In the genomic region with DNA sequence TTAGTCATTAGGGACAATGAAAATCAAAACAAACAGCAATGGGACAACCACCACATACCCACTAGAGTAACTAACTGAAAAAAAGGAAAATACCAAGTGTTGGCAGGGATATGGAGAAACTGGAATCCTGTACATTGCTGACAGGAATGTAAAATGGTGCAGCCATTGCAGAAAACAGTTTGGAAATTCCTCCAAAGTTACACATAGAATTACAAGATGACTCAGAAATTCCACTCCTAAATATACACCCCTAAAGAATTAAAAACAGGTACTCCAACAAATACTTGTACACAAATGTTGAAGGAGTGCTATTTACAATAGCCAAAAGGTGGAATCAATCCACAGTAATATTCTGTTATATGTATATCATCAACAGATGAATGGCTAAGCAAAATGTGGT, we compare ENCODE assay signal across 20 cellular contexts.
DNase-seq lines count a peak whose midpoint lies in the region; ATAC-seq, FAIRE-seq and TF ChIP-seq lines count a peak whose summit lies in the region.
"Had no signal": no experiment of that assay in that cellular context is flagged by ENCODE, and none has a peak within 500 bp of the region (broad histone marks: within the 10 kb centered on the region; RNA-seq: fewer than 3 reads in every experiment).

No MANE protein-coding gene starts in this region.

- intact Hi-C loops in HCT116 (cut with micrococcal nuclease) = no loop called here
- intact Hi-C loops in activated T-helper 1 cell treated with anti-CD3 and anti-CD28 coated beads, Interleukin-12 subunit alpha, Interleukin-12 subunit beta, Interleukin-2, Interleukin-4 antibody, amounts not matched to agents 30 ng/mL and 10 ng/mL and 1 ng/mL, durations not matched to agents 14 hours and 24 hours and 36 hours (cut with micrococcal nuclease) = no loop called here
- intact Hi-C loops in heart right ventricle (cut with DNase I) = loop anchor here in 5 of 10 donors (10.0 kb wide), 4 partner anchors 104 to 184 kb away; partner anchors contain the start of gene ROCK1 (in 2 of the 5)

- POLR2A ChIA-PET in HCT116 (lab: Charles Lee) = no interaction called here

- no peak overlapping the region for H3K9ac ChIP-seq in HCT116 (ENCODE audit: low read length)

- ATAC-seq in HCT116 (no peak), heart right ventricle (no peak), HG02610 (IDR thresholded peaks at IDR 0.05; ENCODE audit: unreplicated experiment) (no peak), GM19023 (IDR thresholded peaks at IDR 0.05; ENCODE audit: unreplicated experiment) (no peak)
- ATAC-seq: left ventricle myocardium superior; stimulated activated naive CD8-positive, alpha-beta T cell treated with anti-CD3 and anti-CD28 coated beads, Interleukin-15, amount 100 ng/mL, for 72 hours had no signal

- H3K27ac ChIP-seq in ACC112 (ENCODE audit: low read depth, low read length) = peak overlapping the region; percentile 61
- H3K27ac ChIP-seq in HCT116 (ENCODE audit: low read depth, low read length) = no peak overlapping the region
- H3K27ac ChIP-seq in heart right ventricle = no peak overlapping the region
- H3K27ac ChIP-seq: coronary artery, RWPE1 had no signal

- H3K27me3 ChIP-seq in ACC112 (ENCODE audit: insufficient read depth, low read length) (no peaks in the 10 kb centered on the region), HCT116 (ENCODE audit: insufficient read depth, low read length) (no peaks in the 10 kb centered on the region), heart right ventricle (no peaks in the 10 kb centered on the region)

- H3K27ac Mint-ChIP-seq in activated T-helper 1 cell treated with anti-CD3 and anti-CD28 coated beads, Interleukin-12 subunit alpha, Interleukin-12 subunit beta, Interleukin-2, Interleukin-4 antibody, amounts not matched to agents 30 ng/mL and 10 ng/mL and 1 ng/mL, durations not matched to agents 14 hours and 24 hours and 36 hours = peak overlapping the region; percentile 77
- H3K27ac Mint-ChIP-seq: activated CD4-positive, alpha-beta T cell treated with anti-CD3 and anti-CD28 coated beads, Interleukin-2, amount 10 ng/mL, durations not matched to agents 24 days and 14 days; H9; type B pancreatic cell had no signal

- H3K36me3 ChIP-seq in ACC112 (ENCODE audit: insufficient read depth, low read length) = peaks cover 11% of the 10 kb centered on the region; the same call in 1 of the 2 replicates
- H3K36me3 ChIP-seq in HCT116 (ENCODE audit: control insufficient read depth in 1 of 2, insufficient read depth in 2 of 2, low read length in 2 of 2) = peaks cover 0 to 4% of the 10 kb centered on the region in 2 experiments; a peak in 2 of 4 replicates
- peaks cover 0 to 73% (median 0%) of the 10 kb centered on the region in 9 donors for H3K36me3 ChIP-seq in heart right ventricle

- TF ChIP-seq CTCF in HCT116 (IDR thresholded peaks at IDR 0.05 in 2 of 3, conservative IDR thresholded peaks at IDR 0.05 in 1 of 3; ENCODE audit: borderline replicate concordance in 1 of 3, insufficient read depth in 1 of 3, low read depth in 2 of 3, low read length in 2 of 3) (no peak), heart right ventricle (IDR thresholded peaks at IDR 0.05) (no peak)

- H3K4me3 Mint-ChIP-seq in activated T-helper 1 cell treated with anti-CD3 and anti-CD28 coated beads, Interleukin-12 subunit alpha, Interleukin-12 subunit beta, Interleukin-2, Interleukin-4 antibody, amounts not matched to agents 30 ng/mL and 10 ng/mL and 1 ng/mL, durations not matched to agents 14 hours and 24 hours and 36 hours = no peak overlapping the region
- H3K4me3 Mint-ChIP-seq: activated CD4-positive, alpha-beta T cell treated with anti-CD3 and anti-CD28 coated beads, Interleukin-2, amount 10 ng/mL, durations not matched to agents 24 days and 14 days; CD8-positive, alpha-beta memory T cell; H9; stimulated activated naive CD8-positive, alpha-beta T cell treated with anti-CD3 and anti-CD28 coated beads, Interleukin-15, amount 100 ng/mL, for 72 hours; type B pancreatic cell had no signal

- H3K9me3 Mint-ChIP-seq in activated T-helper 1 cell treated with anti-CD3 and anti-CD28 coated beads, Interleukin-12 subunit alpha, Interleukin-12 subunit beta, Interleukin-2, Interleukin-4 antibody, amounts not matched to agents 30 ng/mL and 10 ng/mL and 1 ng/mL, durations not matched to agents 14 hours and 24 hours and 36 hours = no peaks in the 10 kb centered on the region
- H3K9me3 Mint-ChIP-seq: activated CD4-positive, alpha-beta T cell treated with anti-CD3 and anti-CD28 coated beads, Interleukin-2, amount 10 ng/mL, durations not matched to agents 24 days and 14 days; CD8-positive, alpha-beta memory T cell; H9; stimulated activated naive CD8-positive, alpha-beta T cell treated with anti-CD3 and anti-CD28 coated beads, Interleukin-15, amount 100 ng/mL, for 72 hours; type B pancreatic cell had no signal

- H3K36me3 Mint-ChIP-seq in activated T-helper 1 cell treated with anti-CD3 and anti-CD28 coated beads, Interleukin-12 subunit alpha, Interleukin-12 subunit beta, Interleukin-2, Interleukin-4 antibody, amounts not matched to agents 30 ng/mL and 10 ng/mL and 1 ng/mL, durations not matched to agents 14 hours and 24 hours and 36 hours (ENCODE audit: low read depth) = peaks cover 32% of the 10 kb centered on the region

- no peaks in the 10 kb centered on the region for H3K9me2 ChIP-seq in HCT116 (ENCODE audit: insufficient read depth)

- no peak overlapping the region for H2AFZ ChIP-seq in ACC112 (ENCODE audit: low read length, unreplicated experiment)
- H2AFZ ChIP-seq in HCT116 (ENCODE audit: low read depth, low read length, poor library complexity, severe bottlenecking) = no peak overlapping the region

- no TSS peak for BruUV-seq in HCT116 (replicated peaks; lab: Mats Ljungman, UMichigan)

- RAD21 ChIA-PET in HCT116 (lab: Charles Lee; ENCODE audit: low non-redundant PET in 1 of 2, low total read pairs in 2 of 2, uncharacterized antibody in 2 of 2, unreplicated experiment in 2 of 2) = no interaction called here

- no peak for TF ChIP-seq RAD21 in HCT116 (IDR thresholded peaks at IDR 0.05; ENCODE audit: low read depth)

- H3K4me1 ChIP-seq in ACC112 (ENCODE audit: control insufficient read depth, insufficient read depth, low read length, unreplicated experiment) (peaks cover 30% of the 10 kb centered on the region), HCT116 (ENCODE audit: control insufficient read depth in 1 of 2, insufficient read depth in 2 of 2, low read length in 2 of 2) (peaks cover 0 to 9% of the 10 kb centered on the region in 2 experiments; a peak in 2 of 4 replicates), heart right ventricle (peaks cover 0 to 36% (median 22%) of the 10 kb centered on the region in 9 donors)

- H3K4me2 ChIP-seq in HCT116 (ENCODE audit: low read length) = 0 out of 2 replicates have a peak overlapping the region, but pooled peaks have one; percentile 6

- no peaks in the 10 kb centered on the region for H3K27me3 Mint-ChIP-seq in activated T-helper 1 cell treated with anti-CD3 and anti-CD28 coated beads, Interleukin-12 subunit alpha, Interleukin-12 subunit beta, Interleukin-2, Interleukin-4 antibody, amounts not matched to agents 30 ng/mL and 10 ng/mL and 1 ng/mL, durations not matched to agents 14 hours and 24 hours and 36 hours (ENCODE audit: insufficient read depth)
- H3K27me3 Mint-ChIP-seq: activated CD4-positive, alpha-beta T cell treated with anti-CD3 and anti-CD28 coated beads, Interleukin-2, amount 10 ng/mL, durations not matched to agents 24 days and 14 days; CD8-positive, alpha-beta memory T cell; stimulated activated naive CD8-positive, alpha-beta T cell treated with anti-CD3 and anti-CD28 coated beads, Interleukin-15, amount 100 ng/mL, for 72 hours; type B pancreatic cell had no signal

- H4K20me1 ChIP-seq in HCT116 (ENCODE audit: insufficient read depth) = no peaks in the 10 kb centered on the region

- CTCF ChIA-PET in HCT116 (lab: Charles Lee) = no interaction called here

- no peak for TF ChIP-seq POLR2A in HCT116 (IDR thresholded peaks at IDR 0.05; ENCODE audit: borderline replicate concordance, extremely low read depth, insufficient read depth, insufficient read length)

- no peak overlapping the region for H3K4me3 ChIP-seq in ACC112 (ENCODE audit: low read depth, low read length)
- no peak overlapping the region for H3K4me3 ChIP-seq in HCT116 (replicated peaks in 1 of 2; ENCODE audit: low read depth in 1 of 2, low read length in 2 of 2)
- no peak overlapping the region for H3K4me3 ChIP-seq in heart right ventricle
- H3K4me3 ChIP-seq: coronary artery had no signal

- H3K9me3 ChIP-seq in HCT116 (ENCODE audit: control insufficient read depth in 1 of 2, insufficient read depth in 1 of 2, low read depth in 1 of 2, low read length in 2 of 2) = no peaks in the 10 kb centered on the region
- H3K9me3 ChIP-seq in heart right ventricle = no peaks in the 10 kb centered on the region

- H3K79me2 ChIP-seq in ACC112 (ENCODE audit: control insufficient read depth, insufficient read depth, low read length, unreplicated experiment) (peaks cover 36% of the 10 kb centered on the region), HCT116 (ENCODE audit: insufficient read depth, low read length) (peaks cover 4% of the 10 kb centered on the region; the same call in 1 of the 2 replicates)

- no peak for DNase-seq in HCT116 (ENCODE audit: low read depth, low spot score)
- no peak for DNase-seq in activated T-helper 1 cell treated with anti-CD3 and anti-CD28 coated beads, Interleukin-12 subunit alpha, Interleukin-12 subunit beta, Interleukin-2, Interleukin-4 antibody, amounts not matched to agents 30 ng/mL and 10 ng/mL and 1 ng/mL, durations not matched to agents 14 hours and 24 hours and 36 hours (ENCODE audit: low spot score)
- peak; percentile 18 for DNase-seq in fibroblast of peridontal ligament (ENCODE audit: extremely low read depth)
- DNase-seq in heart right ventricle = no peak
- DNase-seq in RCC 7860 (ENCODE audit: low spot score) = no peak
- DNase-seq: activated CD4-positive, alpha-beta T cell treated with anti-CD3 and anti-CD28 coated beads, Interleukin-2, amount 10 ng/mL, durations not matched to agents 24 days and 14 days; activated CD8-positive, alpha-beta memory T cell treated with anti-CD3 and anti-CD28 coated beads, Interleukin-2, amount 50 U/mL, for 4 hours; CD8-positive, alpha-beta memory T cell; DMS79 treated with DMSO at 0.1 percent for 48 hours; H9; left ventricle myocardium superior; stimulated activated CD4-positive, alpha-beta T cell treated with anti-CD3 and anti-CD28 coated beads, Interleukin-1b, Interleukin-23, amount 100 ng/mL, for 48 hours; stimulated activated naive CD8-positive, alpha-beta T cell treated with anti-CD3 and anti-CD28 coated beads, Interleukin-15, amount 100 ng/mL, for 72 hours had no signal

- no peak for FAIRE-seq in RCC 7860 (lab: Jason Lieb, UNC)
- FAIRE-seq: GM18507 had no signal

- peaks cover 16% of the 10 kb centered on the region for H3K4me1 Mint-ChIP-seq in activated T-helper 1 cell treated with anti-CD3 and anti-CD28 coated beads, Interleukin-12 subunit alpha, Interleukin-12 subunit beta, Interleukin-2, Interleukin-4 antibody, amounts not matched to agents 30 ng/mL and 10 ng/mL and 1 ng/mL, durations not matched to agents 14 hours and 24 hours and 36 hours (ENCODE audit: low read depth)

TF ChIP-seq in HCT116, 20 proteins besides CTCF, POLR2A, EP300 and RAD21 (continues in another document):
- TF ChIP-seq EZH2phosphoT487 (IDR thresholded peaks at IDR 0.05; ENCODE audit: borderline replicate concordance) = no peak
- TF ChIP-seq YY1 (IDR thresholded peaks at IDR 0.05; ENCODE audit: extremely low read depth, insufficient replicate concordance, low read depth, low read length) = no peak
- TF ChIP-seq EGR1 (IDR thresholded peaks at IDR 0.05; ENCODE audit: low read depth) = no peak
